ENCODE assay signal across 18 cellular contexts in the genomic region with DNA sequence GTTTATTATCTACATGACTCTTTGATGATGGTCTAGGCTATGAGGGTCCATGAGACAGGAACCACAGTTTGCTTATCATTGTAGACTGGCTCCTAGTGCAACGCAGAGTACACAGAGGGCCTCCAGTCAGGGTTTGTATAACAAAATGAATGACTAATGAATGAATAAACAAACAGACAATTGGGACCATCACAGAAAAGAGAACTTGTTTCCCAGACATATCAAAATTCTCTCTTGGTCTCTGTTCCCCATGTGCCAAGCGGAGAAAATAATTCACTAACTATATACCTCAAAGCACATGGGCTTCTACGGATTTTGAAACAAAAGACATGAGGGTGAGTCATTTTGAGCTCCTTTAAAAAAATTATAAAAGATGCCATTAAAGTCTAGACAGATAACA.
"Had no signal": no experiment of that assay in that cellular context is flagged by ENCODE, and none has a peak within 500 bp of the region (broad histone marks: within the 10 kb centered on the region; RNA-seq: fewer than 3 reads in every experiment).

No MANE protein-coding gene starts in this region.

- H3K4me1 Mint-ChIP-seq: activated CD4-positive, alpha-beta memory T cell treated with anti-CD3 and anti-CD28 coated beads, Interleukin-2, amount 10 ng/mL, durations not matched to agents 7 days and 5 days; neural crest cell; stimulated activated naive CD8-positive, alpha-beta T cell treated with anti-CD3 and anti-CD28 coated beads, Interleukin-15, amount 100 ng/mL, for 72 hours had no signal

- H3K4me3 ChIP-seq: ascending aorta, cardiac muscle cell, colonic mucosa, gastrocnemius medialis, left ventricle myocardium inferior, ovary, vagina had no signal

- H3K27me3 Mint-ChIP-seq: activated CD4-positive, alpha-beta memory T cell treated with anti-CD3 and anti-CD28 coated beads, Interleukin-2, amount 10 ng/mL, durations not matched to agents 7 days and 5 days; activated naive CD8-positive, alpha-beta T cell treated with anti-CD3 and anti-CD28 coated beads, Interleukin-2, amount 50 U/mL, for 24 hours; stimulated activated naive CD8-positive, alpha-beta T cell treated with anti-CD3 and anti-CD28 coated beads, Interleukin-15, amount 100 ng/mL, for 72 hours had no signal

- ATAC-seq: activated naive CD8-positive, alpha-beta T cell treated with anti-CD3 and anti-CD28 coated beads, Interleukin-2, amount 50 U/mL, for 24 hours; gastrocnemius medialis; stimulated activated naive CD8-positive, alpha-beta T cell treated with anti-CD3 and anti-CD28 coated beads, Interleukin-15, amount 100 ng/mL, for 72 hours had no signal

- H3K36me3 ChIP-seq: ascending aorta, cardiac muscle cell, colonic mucosa, gastrocnemius medialis, left ventricle myocardium inferior, ovary, vagina had no signal

- H3K27ac ChIP-seq: ascending aorta, cardiac muscle cell, colonic mucosa, gastrocnemius medialis, left ventricle myocardium inferior, ovary, vagina had no signal

- H3K4me3 Mint-ChIP-seq: activated CD4-positive, alpha-beta memory T cell treated with anti-CD3 and anti-CD28 coated beads, Interleukin-2, amount 10 ng/mL, durations not matched to agents 7 days and 5 days; activated naive CD8-positive, alpha-beta T cell treated with anti-CD3 and anti-CD28 coated beads, Interleukin-2, amount 50 U/mL, for 24 hours; neural crest cell; stimulated activated naive CD8-positive, alpha-beta T cell treated with anti-CD3 and anti-CD28 coated beads, Interleukin-15, amount 100 ng/mL, for 72 hours; T-helper 2 cell treated with Interferon-gamma antibody and Interleukin-4, amounts not matched to agents 5 μg/mL and 100 μg/mL, for 36 hours had no signal

- FAIRE-seq: kidney had no signal

- H3K9me3 Mint-ChIP-seq: activated CD4-positive, alpha-beta memory T cell treated with anti-CD3 and anti-CD28 coated beads, Interleukin-2, amount 10 ng/mL, durations not matched to agents 7 days and 5 days; activated naive CD8-positive, alpha-beta T cell treated with anti-CD3 and anti-CD28 coated beads, Interleukin-2, amount 50 U/mL, for 24 hours; neural crest cell; T-helper 2 cell treated with Interferon-gamma antibody and Interleukin-4, amounts not matched to agents 5 μg/mL and 100 μg/mL, for 36 hours had no signal

- DNase-seq: activated CD4-positive, alpha-beta memory T cell treated with anti-CD3 and anti-CD28 coated beads, Interleukin-2, amount 10 ng/mL, durations not matched to agents 7 days and 5 days; activated CD4-positive, alpha-beta T cell treated with anti-CD3 and anti-CD28 coated beads for 1 hour; activated naive CD8-positive, alpha-beta T cell treated with anti-CD3 and anti-CD28 coated beads, Interleukin-2, amount 50 U/mL, for 24 hours; activated T-cell treated with anti-CD3 and anti-CD28 coated beads, Interleukin-2, amount 50 U/mL, for 48 hours; colonic mucosa; gastrocnemius medialis; kidney; left ventricle myocardium inferior; mesendoderm; ovary; stimulated activated CD4-positive, alpha-beta T cell treated with anti-CD3 and anti-CD28 coated beads, Interleukin-4, amount 100 ng/mL, for 1 hour; stimulated activated CD8-positive, alpha-beta memory T cell treated with anti-CD3 and anti-CD28 coated beads, Interleukin-4, amount 100 ng/mL, for 48 hours; stimulated activated naive CD8-positive, alpha-beta T cell treated with anti-CD3 and anti-CD28 coated beads, Interleukin-15, amount 100 ng/mL, for 72 hours had no signal

- H3K27me3 ChIP-seq: ascending aorta, cardiac muscle cell, colonic mucosa, gastrocnemius medialis, ovary, vagina had no signal

- H3K27ac Mint-ChIP-seq: activated CD4-positive, alpha-beta memory T cell treated with anti-CD3 and anti-CD28 coated beads, Interleukin-2, amount 10 ng/mL, durations not matched to agents 7 days and 5 days; activated naive CD8-positive, alpha-beta T cell treated with anti-CD3 and anti-CD28 coated beads, Interleukin-2, amount 50 U/mL, for 24 hours; stimulated activated naive CD8-positive, alpha-beta T cell treated with anti-CD3 and anti-CD28 coated beads, Interleukin-15, amount 100 ng/mL, for 72 hours; T-helper 2 cell treated with Interferon-gamma antibody and Interleukin-4, amounts not matched to agents 5 μg/mL and 100 μg/mL, for 36 hours had no signal

- H3K4me1 ChIP-seq: colonic mucosa, vagina had no signal

- H3K9me3 ChIP-seq: ascending aorta, colonic mucosa, gastrocnemius medialis, left ventricle myocardium inferior, ovary, vagina had no signal
